Comparison of ENCODE assay signal across 14 cellular contexts in genomic region chr9:92100237-92100911, GRCh38. TPM values are rescaled to one million over a fixed set of nuclear protein-coding genes. Genes with fewer than 3 reads are reported as not detected.
DNase-seq lines count a peak whose midpoint lies in the region; ATAC-seq, FAIRE-seq and TF ChIP-seq lines count a peak whose summit lies in the region.
"Had no signal": no experiment of that assay in that cellular context is flagged by ENCODE, and none has a peak within 500 bp of the region (broad histone marks: within the 10 kb centered on the region; RNA-seq: fewer than 3 reads in every experiment).

No MANE protein-coding gene starts in this region.

- H3K4me1 Mint-ChIP-seq in activated T-cell treated with anti-CD3 and anti-CD28 coated beads, Interleukin-2, amount 50 U/mL, for 72 hours (ENCODE audit: low read depth) = peaks cover 25% of the 10 kb centered on the region
- peaks cover 18% of the 10 kb centered on the region for H3K4me1 Mint-ChIP-seq in T-helper 17 cell

- no peak for FAIRE-seq in urothelium cell line (lab: Jason Lieb, UNC)
- FAIRE-seq: GM12891 had no signal

- H3K27me3 Mint-ChIP-seq in activated T-cell treated with anti-CD3 and anti-CD28 coated beads, Interleukin-2, amount 50 U/mL, for 72 hours (ENCODE audit: low read depth) = no peaks in the 10 kb centered on the region
- no peaks in the 10 kb centered on the region for H3K27me3 Mint-ChIP-seq in T-helper 17 cell

- ATAC-seq in activated T-cell treated with anti-CD3 and anti-CD28 coated beads, Interleukin-2, amount 50 U/mL, for 72 hours (replicated peaks in 1 of 2) = peak in 1 of 2 donors; percentile 57
- ATAC-seq in T-helper 17 cell = no peak
- ATAC-seq in HG03196 (IDR thresholded peaks at IDR 0.05; ENCODE audit: unreplicated experiment) = no peak
- ATAC-seq: upper lobe of right lung had no signal

- no peaks in the 10 kb centered on the region for H3K27me3 ChIP-seq in BE2C
- H3K27me3 ChIP-seq: BLaER1, esophagus squamous epithelium, upper lobe of right lung had no signal

- H3K36me3 Mint-ChIP-seq in activated T-cell treated with anti-CD3 and anti-CD28 coated beads, Interleukin-2, amount 50 U/mL, for 72 hours (ENCODE audit: insufficient read depth in 2 of 2) = peaks cover 8 to 14% of the 10 kb centered on the region in 2 donors
- H3K36me3 Mint-ChIP-seq in T-helper 17 cell (ENCODE audit: low read depth) = peaks cover 4% of the 10 kb centered on the region

- no peaks in the 10 kb centered on the region for H3K9me3 ChIP-seq in T-helper 17 cell (ENCODE audit: control insufficient read depth, low read length, poor library complexity, severe bottlenecking)
- H3K9me3 ChIP-seq in BE2C = no peaks in the 10 kb centered on the region
- H3K9me3 ChIP-seq: esophagus squamous epithelium, upper lobe of right lung had no signal

- DNase-seq in activated T-cell treated with anti-CD3 and anti-CD28 coated beads, Interleukin-2, amount 50 U/mL, for 72 hours = no peak
- DNase-seq in activated T-cell treated with anti-CD3 and anti-CD28 coated beads, Interleukin-2, amount 50 U/mL, for 1 hour = no peak
- no peak for DNase-seq in T-helper 17 cell
- peak; percentile 51 for DNase-seq in fibroblast of the conjunctiva (ENCODE audit: low read depth)
- peak; percentile 85 for DNase-seq in urothelium cell line (ENCODE audit: low spot score)
- no peak for DNase-seq in BE2C
- DNase-seq in hippocampal formation (lab: John Stamatoyannopoulos, UW) = no peak
- DNase-seq: activated naive CD4-positive, alpha-beta T cell treated with Interleukin-2 at 50 U/mL for 16 hours; esophagus squamous epithelium; NCI-H524; upper lobe of right lung had no signal

- no peaks in the 10 kb centered on the region for H3K36me3 ChIP-seq in BE2C

- no peak overlapping the region for H3K4me3 ChIP-seq in BE2C (ENCODE audit: low read depth, low read length)
- H3K4me3 ChIP-seq: BLaER1, esophagus squamous epithelium, upper lobe of right lung had no signal

- peaks cover 0 to 1% of the 10 kb centered on the region in 2 donors for H3K9me3 Mint-ChIP-seq in activated T-cell treated with anti-CD3 and anti-CD28 coated beads, Interleukin-2, amount 50 U/mL, for 72 hours

- H3K27ac Mint-ChIP-seq in activated T-cell treated with anti-CD3 and anti-CD28 coated beads, Interleukin-2, amount 50 U/mL, for 72 hours = peak overlapping the region; percentile 70
- H3K27ac Mint-ChIP-seq in T-helper 17 cell = peak overlapping the region; percentile 16

- H3K4me1 ChIP-seq in BE2C = no peaks in the 10 kb centered on the region
- H3K4me1 ChIP-seq: BLaER1, upper lobe of right lung had no signal

- no peak overlapping the region for H3K4me3 Mint-ChIP-seq in activated T-cell treated with anti-CD3 and anti-CD28 coated beads, Interleukin-2, amount 50 U/mL, for 72 hours
- peak overlapping the region; percentile 12 for H3K4me3 Mint-ChIP-seq in T-helper 17 cell

- no peak for TF ChIP-seq CTCF in BE2C (IDR thresholded peaks at IDR 0.05; ENCODE audit: low read depth, low read length)

RNA-seq across cellular contexts. Expression of gene SPTLC1, which starts 14.8 kb away (rescaled TPM):
- total RNA-seq in activated T-cell treated with anti-CD3 and anti-CD28 coated beads, Interleukin-2, amount 50 U/mL, for 72 hours = 10 to 100 TPM; 54.4 to 55.5 TPM
- 10 to 100 TPM; 40.0 to 42.0 TPM for total RNA-seq in T-helper 17 cell
- 67.6 TPM for polyA plus RNA-seq in BE2C (2012; ENCODE audit: insufficient read depth, insufficient read length, low read depth)

Comparison
In these comparisons a context has a peak if more than half of its experiments do, and no peak if none do; other contexts are left out.
1. DNase-seq: peak in fibroblast of the conjunctiva (single experiment) and urothelium cell line (single experiment); none in activated T-cell treated with anti-CD3 and anti-CD28 coated beads, Interleukin-2, amount 50 U/mL, for 72 hours (0 of 2), activated T-cell treated with anti-CD3 and anti-CD28 coated beads, Interleukin-2, amount 50 U/mL, for 1 hour (single experiment), T-helper 17 cell (0 of 3), BE2C (single experiment) and hippocampal formation (0 of 2).